9 cellular contexts compared by ENCODE assay signal in the genomic region with DNA sequence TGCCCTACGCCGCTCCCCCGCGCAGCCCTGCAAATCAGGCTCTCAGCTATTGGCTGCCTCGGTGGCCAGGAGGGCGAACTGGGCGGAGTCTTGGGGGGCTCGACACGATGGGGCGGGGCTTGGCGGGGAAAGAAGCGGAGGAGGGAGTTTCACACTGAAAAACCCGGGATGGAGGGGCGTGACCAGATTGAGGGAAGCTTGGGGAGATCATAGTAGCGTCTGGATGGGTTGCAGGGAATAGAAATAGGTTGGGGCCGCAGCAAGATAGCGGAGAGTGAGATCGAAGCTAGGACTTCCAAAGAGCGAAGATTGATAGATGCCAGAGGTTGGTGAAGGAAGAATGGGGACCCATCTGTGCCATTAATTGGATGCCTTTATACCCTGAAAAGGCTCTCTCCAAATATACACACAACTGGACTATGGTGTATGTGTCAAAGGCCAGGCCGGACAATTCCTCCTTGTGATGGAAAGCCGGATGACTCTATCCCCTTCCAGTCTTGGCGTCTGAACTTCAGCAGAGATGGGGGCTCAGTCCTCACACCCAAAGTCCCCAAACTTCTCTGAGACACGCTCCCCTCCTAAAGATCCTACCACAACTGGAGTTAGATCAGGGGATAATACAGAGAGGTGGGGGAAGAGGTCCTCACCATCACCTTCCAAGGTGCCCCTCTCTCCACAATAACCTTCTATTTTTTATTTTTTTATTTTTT. TPM values are rescaled to one million over a fixed set of nuclear protein-coding genes. Genes with fewer than 3 reads are reported as not detected.
DNase-seq lines count a peak whose midpoint lies in the region; ATAC-seq and TF ChIP-seq lines count a peak whose summit lies in the region.
"Had no signal": no experiment of that assay in that cellular context is flagged by ENCODE, and none has a peak within 500 bp of the region (broad histone marks: within the 10 kb centered on the region; RNA-seq: fewer than 3 reads in every experiment).

No MANE protein-coding gene starts in this region.

- no peaks in the 10 kb centered on the region for H3K36me3 Mint-ChIP-seq in HFFc6 (ENCODE audit: low read depth)

- no peak overlapping the region for H3K27ac Mint-ChIP-seq in HFFc6

- H3K4me3 ChIP-seq in Peyer's patch: peak overlapping the region; percentile 14 to 51 (median 42)
- H3K4me3 ChIP-seq in iPS-18c (ENCODE audit: insufficient read depth, low read depth, low read length): peak overlapping the region; percentile 36

- H3K4me1 Mint-ChIP-seq in HFFc6 (ENCODE audit: low read depth): peaks cover 17% of the 10 kb centered on the region

- peaks cover 0 to 19% (median 14%) of the 10 kb centered on the region in 4 donors for H3K4me1 ChIP-seq in Peyer's patch

- TF ChIP-seq POLR2A in Peyer's patch (IDR thresholded peaks at IDR 0.05): no peak

- H3K4me3 Mint-ChIP-seq in HFFc6: peak overlapping the region; percentile 71

- H3K27ac ChIP-seq in Peyer's patch: no peak overlapping the region

- DNase-seq in HFFc6 (no peak), Peyer's patch (peak in 2 of 3 donors; percentile 38 to 70), astrocyte of the hippocampus (ENCODE audit: low read depth, low spot score) (peak; percentile 70), KG1 (lab: John Stamatoyannopoulos, UW) (no peak)
- DNase-seq in stimulated activated CD4-positive, alpha-beta T cell treated with anti-CD3 and anti-CD28 coated beads, Interleukin-1b, Interleukin-23, amount 100 ng/mL, for 4 hours (ENCODE audit: low read depth in 2 of 2): peak; percentile 40 to 42

- no peak for TF ChIP-seq CTCF in HFFc6 (IDR thresholded peaks at IDR 0.05)
- no peak for TF ChIP-seq CTCF in Peyer's patch (IDR thresholded peaks at IDR 0.05)

- ATAC-seq in HG03097 (IDR thresholded peaks at IDR 0.05; ENCODE audit: low FRiP score, unreplicated experiment) (no peak), HG02981 (IDR thresholded peaks at IDR 0.05; ENCODE audit: unreplicated experiment) (no peak)

- H3K36me3 ChIP-seq in Peyer's patch: no peaks in the 10 kb centered on the region

- no peaks in the 10 kb centered on the region for H3K9me3 ChIP-seq in Peyer's patch
- H3K9me3 ChIP-seq in iPS-18c (ENCODE audit: control insufficient read depth, insufficient read depth, low read length): no peaks in the 10 kb centered on the region

- peaks cover 0 to 14% of the 10 kb centered on the region in 2 donors for H3K27me3 ChIP-seq in Peyer's patch

- no peaks in the 10 kb centered on the region; the same call in 1 of the 2 replicates for H3K9me3 Mint-ChIP-seq in HFFc6

- H3K27me3 Mint-ChIP-seq in HFFc6 (ENCODE audit: insufficient read depth): peaks cover 29% of the 10 kb centered on the region

RNA-seq across cellular contexts. Expression of a gene that starts 0.4 kb away (rescaled TPM):
- total RNA-seq in HFFc6 (2021; fragmentation: NEBNext Ultra II Directional; extraction: Animal tissue kit (Norgen Biotek cat#: 25700)): not detected
- under 1 TPM in 2 of 4 donors, not detected in 2; 0.27 to 0.66 TPM for total RNA-seq in Peyer's patch
- total RNA-seq: SK-MEL-5 had no signal

RNA-seq across cellular contexts. Expression of a gene that starts 26.0 kb away (rescaled TPM):
- total RNA-seq in HFFc6 (2021; fragmentation: NEBNext Ultra II Directional; extraction: Animal tissue kit (Norgen Biotek cat#: 25700)): 1,000 to 10,000 TPM; 1,574 to 1,911 (median 1,762) TPM
- total RNA-seq in Peyer's patch: 1,000 to 10,000 TPM in 3 of 4 donors, 100 to 1,000 TPM in 1; 932 to 2,029 (median 1,420) TPM

RNA-seq across cellular contexts. Expression of a gene that starts 28.7 kb away (rescaled TPM):
- total RNA-seq in HFFc6 (2021; fragmentation: NEBNext Ultra II Directional; extraction: Animal tissue kit (Norgen Biotek cat#: 25700)): 1 to 10 TPM; 5.1 to 7.0 (median 6.1) TPM
- 1 to 10 TPM; 2.5 to 5.0 (median 2.8) TPM for total RNA-seq in Peyer's patch

Comparison
In these comparisons a context has a peak if more than half of its experiments do, and no peak if none do; other contexts are left out.
1. DNase-seq: peak in Peyer's patch (2 of 3), astrocyte of the hippocampus (single experiment) and stimulated activated CD4-positive, alpha-beta T cell treated with anti-CD3 and anti-CD28 coated beads, Interleukin-1b, Interleukin-23, amount 100 ng/mL, for 4 hours (2 of 2); none in HFFc6 (single experiment) and KG1 (single experiment).